In genomic region chr7:4066206-4066605, GRCh38 we compare ENCODE assay signal across 32 cellular contexts.
"Had no signal": no experiment of that assay in that cellular context is flagged by ENCODE, and none has a peak within 500 bp of the region (broad histone marks: within the 10 kb centered on the region; RNA-seq: fewer than 3 reads in every experiment).

No MANE protein-coding gene starts in this region.

- H3K27ac Mint-ChIP-seq: activated B cell treated with CpG ODN at 0.5 μM for 24 hours; activated CD4-positive, alpha-beta memory T cell treated with anti-CD3 and anti-CD28 coated beads for 36 hours; activated CD8-positive, alpha-beta memory T cell treated with anti-CD3 and anti-CD28 coated beads, Interleukin-2, amount 10 ng/mL, durations not matched to agents 7 days and 5 days; activated naive CD4-positive, alpha-beta T cell treated with anti-CD3 and anti-CD28 coated beads, Interleukin-2, amount 10 ng/mL, durations not matched to agents 7 days and 5 days; activated naive CD8-positive, alpha-beta T cell; activated naive CD8-positive, alpha-beta T cell treated with anti-CD3 and anti-CD28 coated beads, Interleukin-2, amount 50 U/mL, for 24 hours; brain had no signal

- H3K27ac ChIP-seq: KMS-11, RWPE1, VCaP had no signal

- H3K27me3 Mint-ChIP-seq: activated B cell treated with CpG ODN at 0.5 μM for 24 hours; activated naive CD4-positive, alpha-beta T cell treated with anti-CD3 and anti-CD28 coated beads, Interleukin-2, amount 10 ng/mL, durations not matched to agents 7 days and 5 days; activated naive CD8-positive, alpha-beta T cell; activated naive CD8-positive, alpha-beta T cell treated with anti-CD3 and anti-CD28 coated beads, Interleukin-2, amount 50 U/mL, for 24 hours; brain had no signal

- H3K9me3 Mint-ChIP-seq: activated B cell treated with CpG ODN at 0.5 μM for 24 hours; activated CD4-positive, alpha-beta memory T cell treated with anti-CD3 and anti-CD28 coated beads for 36 hours; activated naive CD4-positive, alpha-beta T cell treated with anti-CD3 and anti-CD28 coated beads, Interleukin-2, amount 10 ng/mL, durations not matched to agents 7 days and 5 days; activated naive CD8-positive, alpha-beta T cell treated with anti-CD3 and anti-CD28 coated beads, Interleukin-2, amount 50 U/mL, for 24 hours had no signal

- H3K4me1 Mint-ChIP-seq: activated naive CD4-positive, alpha-beta T cell treated with anti-CD3 and anti-CD28 coated beads, Interleukin-2, amount 10 ng/mL, durations not matched to agents 7 days and 5 days had no signal

- DNase-seq: activated B cell treated with CpG ODN at 0.5 μM for 24 hours; activated CD4-positive, alpha-beta memory T cell treated with anti-CD3 and anti-CD28 coated beads for 36 hours; activated CD4-positive, alpha-beta T cell treated with anti-CD3 and anti-CD28 coated beads for 4 hours; activated CD4-positive, alpha-beta T cell treated with anti-CD3 and anti-CD28 coated beads, Interleukin-2, amount 50 U/mL, for 1 hour; activated CD4-positive, CD25-positive, alpha-beta regulatory T cell treated with anti-CD3 and anti-CD28 coated beads, Interleukin-2, amount 50 U/mL, for 72 hours; activated CD8-positive, alpha-beta memory T cell treated with anti-CD3 and anti-CD28 coated beads, Interleukin-2, amount 10 ng/mL, durations not matched to agents 7 days and 5 days; activated CD8-positive, alpha-beta memory T cell treated with anti-CD3 and anti-CD28 coated beads, Interleukin-2, amount 50 U/mL, for 48 hours; activated effector memory CD4-positive, alpha-beta T cell treated with Interleukin-2 at 50 U/mL for 16 hours; activated naive CD4-positive, alpha-beta T cell treated with anti-CD3 and anti-CD28 coated beads, Interleukin-2, amount 10 ng/mL, durations not matched to agents 7 days and 5 days; activated naive CD8-positive, alpha-beta T cell treated with anti-CD3 and anti-CD28 coated beads, Interleukin-2, amount 50 U/mL, for 24 hours; activated T-cell treated with anti-CD3 and anti-CD28 coated beads, Interleukin-2, amount 50 U/mL, for 48 hours; anterior cingulate cortex; NCI-H1436 treated with DMSO at 0.1 percent for 48 hours; NCI-H1694 treated with DMSO at 0.1 percent for 48 hours; NCI-H2029; NCI-H345; NCI-H524 treated with DMSO at 0.1 percent for 48 hours; NCI-H748 treated with DMSO at 0.1 percent for 48 hours; NK-92 treated with Interleukin-12 subunit alpha and Interleukin-12 subunit beta, amount 100 ng/mL, for 24 hours; PC-3; SIG-M5; SW 1271; T-helper 1 cell; T-helper 2 cell; T-helper 9 cell had no signal

- H3K36me3 Mint-ChIP-seq: activated CD4-positive, alpha-beta memory T cell treated with anti-CD3 and anti-CD28 coated beads for 36 hours; activated CD8-positive, alpha-beta memory T cell treated with anti-CD3 and anti-CD28 coated beads, Interleukin-2, amount 10 ng/mL, durations not matched to agents 7 days and 5 days; activated naive CD4-positive, alpha-beta T cell treated with anti-CD3 and anti-CD28 coated beads, Interleukin-2, amount 10 ng/mL, durations not matched to agents 7 days and 5 days; activated naive CD8-positive, alpha-beta T cell had no signal

- ATAC-seq: activated CD8-positive, alpha-beta memory T cell treated with anti-CD3 and anti-CD28 coated beads, Interleukin-2, amount 10 ng/mL, durations not matched to agents 7 days and 5 days; activated naive CD8-positive, alpha-beta T cell treated with anti-CD3 and anti-CD28 coated beads, Interleukin-2, amount 50 U/mL, for 24 hours; PC-3; Right ventricle myocardium inferior; SK-N-SH treated with all-trans-retinoic acid at 6 μM for 48 hours had no signal

- H3K4me3 Mint-ChIP-seq: activated B cell treated with CpG ODN at 0.5 μM for 24 hours; activated CD4-positive, alpha-beta memory T cell treated with anti-CD3 and anti-CD28 coated beads for 36 hours; activated CD8-positive, alpha-beta memory T cell treated with anti-CD3 and anti-CD28 coated beads, Interleukin-2, amount 10 ng/mL, durations not matched to agents 7 days and 5 days; activated naive CD4-positive, alpha-beta T cell treated with anti-CD3 and anti-CD28 coated beads, Interleukin-2, amount 10 ng/mL, durations not matched to agents 7 days and 5 days; activated naive CD8-positive, alpha-beta T cell; activated naive CD8-positive, alpha-beta T cell treated with anti-CD3 and anti-CD28 coated beads, Interleukin-2, amount 50 U/mL, for 24 hours; brain had no signal
